In genomic region chr6:118102401-118102800, GRCh38 we compare ENCODE assay signal across 22 cellular contexts.
"Had no signal": no experiment of that assay in that cellular context is flagged by ENCODE, and none has a peak within 500 bp of the region (broad histone marks: within the 10 kb centered on the region; RNA-seq: fewer than 3 reads in every experiment).

No MANE protein-coding gene starts in this region.

- H3K27ac ChIP-seq: SJSA1, SK-N-MC had no signal

- FAIRE-seq: RCC 7860 had no signal

- DNase-seq: KBM-7, MG63, NCI-H1092, NCI-H1105 treated with DMSO at 0.1 percent for 48 hours, NCI-H1417 treated with DMSO at 0.1 percent for 48 hours, NCI-H146, NCI-H1694 treated with DMSO at 0.1 percent for 48 hours, NCI-H1930, NCI-H2081, NCI-H2107, NCI-H226, NCI-H446, NCI-H510A, NCI-H524 treated with DMSO at 0.1 percent for 48 hours, NCI-H69, NCI-H774, Right ventricle myocardium superior, RPMI8226, SIG-M5 had no signal

- H3K4me3 ChIP-seq: MG63, SJSA1, SK-N-MC had no signal

- H3K9me3 ChIP-seq: MG63, SJSA1 had no signal

- H3K4me1 ChIP-seq: SJSA1 had no signal

- H3K27me3 ChIP-seq: MG63, SJSA1 had no signal

- H3K36me3 ChIP-seq: MG63, SJSA1 had no signal
